In genomic region chr20:34834459-34834893, GRCh38 we compare ENCODE assay signal across 8 cellular contexts. TPM values are rescaled to one million over a fixed set of nuclear protein-coding genes. Genes with fewer than 3 reads are reported as not detected.
DNase-seq lines count a peak whose midpoint lies in the region; ATAC-seq, FAIRE-seq and TF ChIP-seq lines count a peak whose summit lies in the region.

No MANE protein-coding gene starts in this region.

- in situ Hi-C loops in Caki2 (cut with HindIII; ENCODE audit: low pct_unique_long_range_greater_than_20kb, low sequenced_read_pairs), result loop anchor here (25.0 kb wide), 1 partner anchor 353 kb away; no protein-coding TSS in a partner anchor

- no peak overlapping the region for H3K4me2 ChIP-seq in neural cell (ENCODE audit: low read length)

- no peaks in the 10 kb centered on the region for H3K79me2 ChIP-seq in neural cell (replicated peaks; ENCODE audit: insufficient read depth, low read length)

- no peaks in the 10 kb centered on the region for H3K9me2 ChIP-seq in neural cell (ENCODE audit: insufficient read depth, low read length)

- TF ChIP-seq RAD21 in neural cell (conservative IDR thresholded peaks at IDR 0.05), result peak; percentile 71

- no peak overlapping the region for H3K4me3 ChIP-seq in neural cell (ENCODE audit: low read length)

- TF ChIP-seq EP300 in neural cell (conservative IDR thresholded peaks at IDR 0.05; ENCODE audit: poor library complexity, severe bottlenecking), result no peak

- DNase-seq in Caki2 (ENCODE audit: low read depth), result peak; percentile 48
- peak; percentile 68 for DNase-seq in HT-29 (ENCODE audit: low spot score)
- DNase-seq in NOMO-1 (lab: John Stamatoyannopoulos, UW; ENCODE audit: unreplicated experiment in 2 of 2), result peak; percentile 12 to 54
- no peak for DNase-seq in activated CD8-positive, alpha-beta memory T cell treated with anti-CD3 and anti-CD28 coated beads, Interleukin-2, amount 50 U/mL, for 4 hours
- DNase-seq in NCI-H187 treated with DMSO at 0.1 percent for 48 hours (lab: John Stamatoyannopoulos, UW), result no peak

- H3K9me3 ChIP-seq in neural cell (ENCODE audit: low read length), result no peaks in the 10 kb centered on the region

- H3K36me3 ChIP-seq in neural cell (ENCODE audit: insufficient read depth, low read length), result no peaks in the 10 kb centered on the region

- no peak overlapping the region for H3K9ac ChIP-seq in neural cell (ENCODE audit: low read length)

- ATAC-seq in GM19452 (IDR thresholded peaks at IDR 0.05; ENCODE audit: unreplicated experiment), result no peak

- FAIRE-seq in endometrium (lab: Jason Lieb, UNC), result peak; percentile 65

- H2AFZ ChIP-seq in neural cell (ENCODE audit: low read depth, low read length), result no peak overlapping the region

- no peaks in the 10 kb centered on the region for H3F3A ChIP-seq in neural cell (ENCODE audit: insufficient read depth, low read length, poor library complexity, severe bottlenecking)

- H4K20me1 ChIP-seq in neural cell (ENCODE audit: insufficient read depth), result no peaks in the 10 kb centered on the region

- no peaks in the 10 kb centered on the region for H3K27me3 ChIP-seq in neural cell (ENCODE audit: insufficient read depth, low read depth, low read length)

- TF ChIP-seq CTCF in neural cell (IDR thresholded peaks at IDR 0.05; ENCODE audit: poor library complexity, severe bottlenecking), result peak; percentile 70

- no peak overlapping the region for H3K27ac ChIP-seq in neural cell (ENCODE audit: low read length)

TF ChIP-seq in neural cell, 6 proteins besides CTCF, POLR2A, EP300 and RAD21:
- TF ChIP-seq SMC3 (conservative IDR thresholded peaks at IDR 0.05; ENCODE audit: poor library complexity) (peak; percentile 62), MXI1 (conservative IDR thresholded peaks at IDR 0.05; ENCODE audit: poor library complexity, severe bottlenecking) (no peak)

RNA-seq across cellular contexts. Expression of gene NCOA6, which starts 9.0 kb away (rescaled TPM):
- 1.6 and 2.2 TPM in 2 replicates for total RNA-seq in Caki2 (2014; rRNA removed; shearing (Covaris generic); ENCODE audit: low replicate concordance)
- total RNA-seq in HT-29 (2014; rRNA removed; shearing (Covaris generic)), result 8.5 and 12.5 TPM in 2 replicates
- 10.8 and 13.0 TPM in 2 replicates for polyA plus RNA-seq in neural cell
- polyA minus RNA-seq in neural cell, result 39.0 and 43.2 TPM in 2 replicates

RNA-seq across cellular contexts. Expression of gene GGT7, which starts 38.2 kb away (rescaled TPM):
- 4.1 and 9.6 TPM in 2 replicates for total RNA-seq in Caki2 (2014; rRNA removed; shearing (Covaris generic); ENCODE audit: low replicate concordance)
- total RNA-seq in HT-29 (2014; rRNA removed; shearing (Covaris generic)), result 2.0 and 2.4 TPM in 2 replicates
- 42.9 and 45.4 TPM in 2 replicates for polyA plus RNA-seq in neural cell
- polyA minus RNA-seq in neural cell, result 29.4 and 38.7 TPM in 2 replicates

RNA-seq across cellular contexts. Expression of gene ACSS2, which starts 41.9 kb away (rescaled TPM):
- 37.2 and 66.3 TPM in 2 replicates for total RNA-seq in Caki2 (2014; rRNA removed; shearing (Covaris generic); ENCODE audit: low replicate concordance)
- total RNA-seq in HT-29 (2014; rRNA removed; shearing (Covaris generic)), result 27.9 and 43.7 TPM in 2 replicates
- polyA plus RNA-seq in neural cell, result 12.3 and 27.7 TPM in 2 replicates
- 13.7 and 17.3 TPM in 2 replicates for polyA minus RNA-seq in neural cell

Comparison
In these comparisons a context has a peak if more than half of its experiments do, and no peak if none do; other contexts are left out.
1. DNase-seq: peak in Caki2 (single experiment), HT-29 (single experiment) and NOMO-1 (2 of 2); none in activated CD8-positive, alpha-beta memory T cell treated with anti-CD3 and anti-CD28 coated beads, Interleukin-2, amount 50 U/mL, for 4 hours (single experiment) and NCI-H187 treated with DMSO at 0.1 percent for 48 hours (single experiment).